In the genomic region with DNA sequence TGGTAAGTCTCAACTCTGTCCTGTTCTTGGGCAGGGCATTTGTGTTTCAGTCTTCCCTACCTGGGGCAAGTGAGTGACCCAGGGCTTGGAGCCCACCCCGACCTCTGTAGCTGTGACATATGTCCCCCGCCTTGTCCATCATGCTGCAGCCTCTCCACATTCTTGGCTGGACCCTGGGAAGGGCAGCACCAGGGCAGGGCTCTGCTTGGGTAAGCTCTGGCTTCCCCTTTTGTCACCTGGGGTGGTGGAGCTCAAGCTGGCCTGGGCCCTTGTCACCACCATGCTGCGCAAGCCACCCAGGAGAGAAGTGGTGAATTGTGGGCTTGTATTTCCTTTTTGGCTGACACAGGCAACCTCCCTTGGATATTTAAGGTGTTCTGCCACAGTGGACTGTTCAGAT, we compare ENCODE assay signal across 1 cellular context.
TF ChIP-seq lines count a peak whose summit lies in the region.

No MANE protein-coding gene starts in this region.

TF ChIP-seq in H1, 55 proteins besides CTCF, POLR2A, EP300 and RAD21:
- TF ChIP-seq TBP (IDR thresholded peaks at IDR 0.05; ENCODE audit: low read depth, low read length): no peak
- TF ChIP-seq SIN3A (conservative IDR thresholded peaks at IDR 0.05 in 1 of 2, IDR thresholded peaks at IDR 0.05 in 1 of 2; ENCODE audit: low read depth in 1 of 2, low read length in 2 of 2): no peak
- no peak for TF ChIP-seq NRF1 (IDR thresholded peaks at IDR 0.05; ENCODE audit: low read depth, low read length)
- no peak for TF ChIP-seq POU5F1 (IDR thresholded peaks at IDR 0.05; ENCODE audit: low read depth, low read length)
- TF ChIP-seq TAF7 (optimal IDR thresholded peaks at IDR 0.05; ENCODE audit: borderline replicate concordance, low read depth, low read length): no peak
- TF ChIP-seq, protein P1, sequence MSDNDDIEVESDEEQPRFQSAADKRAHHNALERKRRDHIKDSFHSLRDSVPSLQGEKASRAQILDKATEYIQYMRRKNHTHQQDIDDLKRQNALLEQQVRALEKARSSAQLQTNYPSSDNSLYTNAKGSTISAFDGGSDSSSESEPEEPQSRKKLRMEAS (IDR thresholded peaks at IDR 0.05): no peak
- no peak for TF ChIP-seq HDAC2 (IDR thresholded peaks at IDR 0.05; ENCODE audit: borderline replicate concordance in 1 of 2, low read depth in 2 of 2, low read length in 2 of 2)
- no peak for TF ChIP-seq KDM4A (IDR thresholded peaks at IDR 0.05; ENCODE audit: low read depth, low read length, severe bottlenecking)
- TF ChIP-seq RXRA (IDR thresholded peaks at IDR 0.05; ENCODE audit: insufficient read depth, low read depth, low read length): no peak
